Comparison of ENCODE assay signal across 9 cellular contexts in the genomic region with DNA sequence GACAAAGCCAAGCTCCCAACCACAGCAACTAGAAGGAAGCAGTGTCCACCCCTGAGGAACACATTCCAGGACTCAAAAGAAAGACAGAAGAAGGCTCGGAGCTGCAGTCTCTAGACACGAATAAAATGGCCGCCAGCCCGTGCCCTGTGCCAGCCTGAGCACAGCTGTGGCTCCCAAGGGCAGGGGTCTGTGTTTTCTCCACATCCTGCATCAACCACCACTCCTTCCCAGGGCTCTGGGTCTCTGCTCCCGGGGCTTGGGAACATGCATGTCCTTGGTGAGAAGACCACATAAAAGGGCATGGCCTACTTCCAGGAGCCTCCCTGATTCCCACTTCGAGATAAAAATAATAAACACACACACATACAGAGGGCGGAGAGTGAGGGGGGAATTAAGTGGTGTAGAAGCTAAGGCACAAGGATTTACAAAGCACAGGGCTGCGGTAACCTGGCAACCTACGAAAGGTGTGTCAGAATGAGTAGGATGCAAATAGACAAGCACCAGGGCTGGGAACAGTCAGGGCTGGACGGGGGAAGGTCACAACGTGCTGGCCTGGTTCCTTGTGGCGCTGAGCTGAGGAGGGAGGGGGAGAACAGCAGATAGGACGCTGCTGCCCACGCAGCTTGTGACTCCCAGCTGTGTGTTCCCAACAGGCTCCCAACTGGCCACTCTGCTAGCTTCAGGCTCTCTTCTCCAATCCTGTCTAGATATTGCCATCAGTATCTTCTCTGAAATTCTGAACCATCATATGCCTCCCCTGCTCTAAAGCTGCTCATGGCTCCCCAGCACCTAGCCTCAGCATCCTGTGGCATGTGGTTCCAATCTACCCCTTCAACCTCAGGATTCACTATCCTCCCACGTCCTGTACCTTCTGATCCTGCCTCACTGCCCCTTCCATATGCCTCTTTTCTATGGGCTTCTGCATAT.
DNase-seq lines count a peak whose midpoint lies in the region; ATAC-seq and TF ChIP-seq lines count a peak whose summit lies in the region.
"Had no signal": no experiment of that assay in that cellular context is flagged by ENCODE, and none has a peak within 500 bp of the region (broad histone marks: within the 10 kb centered on the region; RNA-seq: fewer than 3 reads in every experiment).

No MANE protein-coding gene starts in this region.

- H3K9me3 Mint-ChIP-seq in activated CD4-positive, alpha-beta memory T cell treated with anti-CD3 and anti-CD28 coated beads, Interleukin-2, amount 10 ng/mL, durations not matched to agents 7 days and 5 days: peaks cover 4% of the 10 kb centered on the region
- H3K9me3 Mint-ChIP-seq: IgD-negative memory B cell had no signal

- no peak for DNase-seq in activated CD4-positive, alpha-beta memory T cell treated with anti-CD3 and anti-CD28 coated beads, Interleukin-2, amount 10 ng/mL, durations not matched to agents 7 days and 5 days
- DNase-seq in dorsolateral prefrontal cortex: peak; percentile 43 to 87 (median 78)
- DNase-seq in mesenteric fat pad (ENCODE audit: low spot score): peak; percentile 89
- DNase-seq in superior temporal gyrus (ENCODE audit: extremely low spot score): peak; percentile 76
- DNase-seq in mesendoderm: no peak

- H3K27ac ChIP-seq in dorsolateral prefrontal cortex (peak overlapping the region in 57 of 59 donors; percentile 35 to 89 (median 75)), mesendoderm (ENCODE audit: low read depth, low read length) (no peak overlapping the region)

- TF ChIP-seq CTCF in dorsolateral prefrontal cortex (IDR thresholded peaks at IDR 0.05 in 54 of 56, conservative IDR thresholded peaks at IDR 0.05 in 2 of 56; ENCODE audit: low read depth in 1 of 56, partially characterized antibody in 56 of 56): peak in 3 of 56 donors; percentile 11 to 16 (median 11)

- intact Hi-C loops in dorsolateral prefrontal cortex (cut with DNase I): no loop called here

- CTCF ChIA-PET in activated CD4-positive, alpha-beta memory T cell treated with anti-CD3 and anti-CD28 coated beads, Interleukin-2, amount 10 ng/mL, durations not matched to agents 7 days and 5 days (lab: Charles Lee): interaction anchor here (0.9 to 2.5 kb wide), 4 partner anchors 9 to 125 kb away, joined by 3 to 12 read pairs (median 8); no protein-coding TSS in a partner anchor

- H3K27me3 Mint-ChIP-seq in activated CD4-positive, alpha-beta memory T cell treated with anti-CD3 and anti-CD28 coated beads, Interleukin-2, amount 10 ng/mL, durations not matched to agents 7 days and 5 days: no peaks in the 10 kb centered on the region
- H3K27me3 Mint-ChIP-seq: IgD-negative memory B cell had no signal

- peak overlapping the region; percentile 72 for H3K27ac Mint-ChIP-seq in activated CD4-positive, alpha-beta memory T cell treated with anti-CD3 and anti-CD28 coated beads, Interleukin-2, amount 10 ng/mL, durations not matched to agents 7 days and 5 days

- no peaks in the 10 kb centered on the region for H3K27me3 ChIP-seq in dorsolateral prefrontal cortex
- no peaks in the 10 kb centered on the region for H3K27me3 ChIP-seq in mesendoderm (ENCODE audit: insufficient read depth, low read length, poor library complexity)

- H3K4me3 ChIP-seq in dorsolateral prefrontal cortex: peak overlapping the region in 23 of 59 donors; percentile 0 to 34 (median 15)
- H3K4me3 ChIP-seq in mesendoderm (ENCODE audit: low read length): no peak overlapping the region
- H3K4me3 ChIP-seq: HAP-1 had no signal

- no peak overlapping the region for H3K4me2 ChIP-seq in mesendoderm (ENCODE audit: low read length)

- H3K4me1 Mint-ChIP-seq in activated CD4-positive, alpha-beta memory T cell treated with anti-CD3 and anti-CD28 coated beads, Interleukin-2, amount 10 ng/mL, durations not matched to agents 7 days and 5 days: peaks cover 46% of the 10 kb centered on the region

- no peak overlapping the region for H4K8ac ChIP-seq in mesendoderm (ENCODE audit: low read depth, low read length)

- no peaks in the 10 kb centered on the region for H3K4me1 ChIP-seq in mesendoderm (ENCODE audit: control insufficient read depth, low read depth, low read length)
- H3K4me1 ChIP-seq: HAP-1 had no signal

- H2BK120ac ChIP-seq in mesendoderm (ENCODE audit: low read depth, low read length): no peak overlapping the region

- H3K79me1 ChIP-seq in mesendoderm (ENCODE audit: low read length): no peaks in the 10 kb centered on the region

- no peak overlapping the region for H3K4me3 Mint-ChIP-seq in activated CD4-positive, alpha-beta memory T cell treated with anti-CD3 and anti-CD28 coated beads, Interleukin-2, amount 10 ng/mL, durations not matched to agents 7 days and 5 days

- no peak for ATAC-seq in HG03045 (IDR thresholded peaks at IDR 0.05; ENCODE audit: unreplicated experiment)
- no peak for ATAC-seq in GM19328 (IDR thresholded peaks at IDR 0.05; ENCODE audit: unreplicated experiment)

- H4K5ac ChIP-seq in mesendoderm (ENCODE audit: low read length): no peak overlapping the region

- H2BK5ac ChIP-seq in mesendoderm (ENCODE audit: low read length): no peak overlapping the region

- H2BK15ac ChIP-seq in mesendoderm (replicated peaks; ENCODE audit: low read depth): no peak overlapping the region

- H3K18ac ChIP-seq in mesendoderm (ENCODE audit: low read length): no peak overlapping the region

- H3K79me2 ChIP-seq in mesendoderm (ENCODE audit: control insufficient read depth, insufficient read depth, low read length): no peaks in the 10 kb centered on the region

- no peak overlapping the region for H3K9ac ChIP-seq in mesendoderm (ENCODE audit: low read length)

- peaks cover 53% of the 10 kb centered on the region for H3K36me3 Mint-ChIP-seq in activated CD4-positive, alpha-beta memory T cell treated with anti-CD3 and anti-CD28 coated beads, Interleukin-2, amount 10 ng/mL, durations not matched to agents 7 days and 5 days (ENCODE audit: low read depth)

- H3K56ac ChIP-seq in mesendoderm (ENCODE audit: low read length): no peak overlapping the region

- no CpG with 5 or more reads among the region's 15 CpGs for WGBS in mesendoderm (ENCODE audit: extremely low coverage, insufficient coverage, low lambda C conversion rate)

- H3K23ac ChIP-seq in mesendoderm (ENCODE audit: low read length): no peak overlapping the region

- POLR2A ChIA-PET in activated CD4-positive, alpha-beta memory T cell treated with anti-CD3 and anti-CD28 coated beads, Interleukin-2, amount 10 ng/mL, durations not matched to agents 7 days and 5 days (lab: Charles Lee): interaction anchor here (0.6 to 1.9 kb wide), 5 partner anchors 9 to 30 kb away, joined by 3 to 8 read pairs (median 6); no protein-coding TSS in a partner anchor

- H3K36me3 ChIP-seq in mesendoderm (ENCODE audit: control insufficient read depth, insufficient read depth, low read length): no peaks in the 10 kb centered on the region

- H2AK5ac ChIP-seq in mesendoderm (ENCODE audit: low read length): no peak overlapping the region

- no peak overlapping the region for H3K4ac ChIP-seq in mesendoderm (ENCODE audit: low read depth, low read length)

Comparison
In these comparisons a context has a peak if more than half of its experiments do, and no peak if none do; other contexts are left out.
1. DNase-seq: peak in dorsolateral prefrontal cortex (10 of 10), mesenteric fat pad (single experiment) and superior temporal gyrus (single experiment); none in activated CD4-positive, alpha-beta memory T cell treated with anti-CD3 and anti-CD28 coated beads, Interleukin-2, amount 10 ng/mL, durations not matched to agents 7 days and 5 days (single experiment) and mesendoderm (single experiment).